ENCODE assay signal across 8 cellular contexts in the genomic region with DNA sequence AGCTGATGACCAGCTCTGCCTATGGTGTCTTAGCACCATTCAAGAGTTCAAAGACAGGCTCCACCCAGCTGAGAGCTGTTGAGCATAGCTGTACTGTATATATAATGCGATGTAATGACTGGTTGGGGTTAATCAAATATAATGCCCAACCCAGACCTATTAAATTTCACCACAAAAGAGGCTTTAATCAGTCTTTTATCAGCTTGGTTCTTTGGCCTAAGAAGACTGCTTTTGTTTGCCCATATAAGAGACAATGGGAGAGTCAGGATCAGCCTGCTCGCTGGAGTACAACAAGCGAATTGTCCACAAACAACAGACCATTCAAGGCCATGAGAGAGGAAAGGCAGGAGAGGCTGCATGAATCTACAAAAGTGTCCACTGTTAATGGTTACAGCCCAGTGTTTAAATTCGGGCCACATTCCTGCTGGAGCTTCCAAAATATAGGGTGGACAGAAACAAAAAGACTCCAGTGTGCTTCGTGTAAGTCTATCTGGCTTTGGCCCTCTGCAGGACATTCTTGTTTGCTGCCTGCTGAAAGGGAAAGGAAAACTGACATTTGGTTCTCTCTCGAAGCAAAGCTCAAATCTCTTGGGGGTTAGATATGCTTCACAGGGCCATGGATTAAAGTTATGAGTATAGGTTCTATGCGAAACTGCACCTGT.
DNase-seq lines count a peak whose midpoint lies in the region; ATAC-seq and TF ChIP-seq lines count a peak whose summit lies in the region.

No MANE protein-coding gene starts in this region.

- CTCF ChIA-PET in WTC11 (lab: Charles Lee), result no interaction called here

- ATAC-seq in GM18499 (IDR thresholded peaks at IDR 0.05; ENCODE audit: insufficient read depth, unreplicated experiment) (peak; percentile 57), HG02678 (IDR thresholded peaks at IDR 0.05; ENCODE audit: unreplicated experiment) (peak; percentile 79), WTC11 (no peak)

- POLR2A ChIA-PET in WTC11 (lab: Charles Lee), result no interaction called here

- H3K27ac Mint-ChIP-seq in WTC11 (0 out of 2 replicates have a peak overlapping the region, but pooled peaks have one; percentile 73), neural crest cell (ENCODE audit: unreplicated experiment) (peak overlapping the region; percentile 98), immature natural killer cell (no peak overlapping the region)

- H3K27me3 Mint-ChIP-seq in WTC11 (ENCODE audit: low read depth) (no peaks in the 10 kb centered on the region), neural crest cell (ENCODE audit: low read depth) (no peaks in the 10 kb centered on the region), immature natural killer cell (ENCODE audit: low read depth in 3 of 3) (peaks cover 2 to 3% (median 2%) of the 10 kb centered on the region in 3 donors)

- peaks cover 5% of the 10 kb centered on the region for H3K9me3 Mint-ChIP-seq in WTC11
- no peaks in the 10 kb centered on the region for H3K9me3 Mint-ChIP-seq in neural crest cell
- H3K9me3 Mint-ChIP-seq in immature natural killer cell, result no peaks in the 10 kb centered on the region

- H3K36me3 Mint-ChIP-seq in WTC11 (no peaks in the 10 kb centered on the region), neural crest cell (ENCODE audit: low read depth) (no peaks in the 10 kb centered on the region), immature natural killer cell (no peaks in the 10 kb centered on the region)

- no peak overlapping the region for H3K4me3 Mint-ChIP-seq in WTC11
- H3K4me3 Mint-ChIP-seq in neural crest cell, result peak overlapping the region; percentile 80
- no peak overlapping the region for H3K4me3 Mint-ChIP-seq in immature natural killer cell

- TF ChIP-seq CTCF in WTC11 (IDR thresholded peaks at IDR 0.05) (no peak), neural crest cell (conservative IDR thresholded peaks at IDR 0.05) (no peak)

- peaks cover 55% of the 10 kb centered on the region for H3K4me1 Mint-ChIP-seq in WTC11
- H3K4me1 Mint-ChIP-seq in neural crest cell, result peaks cover 53% of the 10 kb centered on the region
- no peaks in the 10 kb centered on the region for H3K4me1 Mint-ChIP-seq in immature natural killer cell

- DNase-seq in WTC11 (ENCODE audit: low spot score) (no peak), neural crest cell (ENCODE audit: low read depth, low spot score) (peak; percentile 26), SK-N-DZ (ENCODE audit: low spot score) (no peak), immature natural killer cell (no peak), GF-D8 (lab: John Stamatoyannopoulos, UW) (no peak)
- DNase-seq in stimulated activated CD4-positive, alpha-beta T cell treated with anti-CD3 and anti-CD28 coated beads, Interleukin-4, amount 100 ng/mL, for 24 hours, result no peak

TF ChIP-seq in WTC11, 78 proteins besides CTCF, POLR2A, EP300 and RAD21:
- TF ChIP-seq JUN (CRISPR knock-in tag; IDR thresholded peaks at IDR 0.05) (no peak), OVOL2 (CRISPR knock-in tag; IDR thresholded peaks at IDR 0.05; ENCODE audit: borderline replicate concordance) (no peak), ZNF317 (CRISPR knock-in tag; IDR thresholded peaks at IDR 0.05; ENCODE audit: borderline replicate concordance, low read depth) (no peak), RELA (CRISPR knock-in tag; IDR thresholded peaks at IDR 0.05; ENCODE audit: borderline replicate concordance) (no peak), ZNF671 (CRISPR knock-in tag; IDR thresholded peaks at IDR 0.05) (no peak), SMAD3 (CRISPR knock-in tag; IDR thresholded peaks at IDR 0.05; ENCODE audit: borderline replicate concordance) (no peak), ZNF416 (CRISPR knock-in tag; IDR thresholded peaks at IDR 0.05) (no peak)
- TF ChIP-seq, protein P1, sequence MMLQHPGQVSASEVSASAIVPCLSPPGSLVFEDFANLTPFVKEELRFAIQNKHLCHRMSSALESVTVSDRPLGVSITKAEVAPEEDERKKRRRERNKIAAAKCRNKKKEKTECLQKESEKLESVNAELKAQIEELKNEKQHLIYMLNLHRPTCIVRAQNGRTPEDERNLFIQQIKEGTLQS (CRISPR knock-in tag; conservative IDR thresholded peaks at IDR 0.05), result no peak
- TF ChIP-seq, protein P2, sequence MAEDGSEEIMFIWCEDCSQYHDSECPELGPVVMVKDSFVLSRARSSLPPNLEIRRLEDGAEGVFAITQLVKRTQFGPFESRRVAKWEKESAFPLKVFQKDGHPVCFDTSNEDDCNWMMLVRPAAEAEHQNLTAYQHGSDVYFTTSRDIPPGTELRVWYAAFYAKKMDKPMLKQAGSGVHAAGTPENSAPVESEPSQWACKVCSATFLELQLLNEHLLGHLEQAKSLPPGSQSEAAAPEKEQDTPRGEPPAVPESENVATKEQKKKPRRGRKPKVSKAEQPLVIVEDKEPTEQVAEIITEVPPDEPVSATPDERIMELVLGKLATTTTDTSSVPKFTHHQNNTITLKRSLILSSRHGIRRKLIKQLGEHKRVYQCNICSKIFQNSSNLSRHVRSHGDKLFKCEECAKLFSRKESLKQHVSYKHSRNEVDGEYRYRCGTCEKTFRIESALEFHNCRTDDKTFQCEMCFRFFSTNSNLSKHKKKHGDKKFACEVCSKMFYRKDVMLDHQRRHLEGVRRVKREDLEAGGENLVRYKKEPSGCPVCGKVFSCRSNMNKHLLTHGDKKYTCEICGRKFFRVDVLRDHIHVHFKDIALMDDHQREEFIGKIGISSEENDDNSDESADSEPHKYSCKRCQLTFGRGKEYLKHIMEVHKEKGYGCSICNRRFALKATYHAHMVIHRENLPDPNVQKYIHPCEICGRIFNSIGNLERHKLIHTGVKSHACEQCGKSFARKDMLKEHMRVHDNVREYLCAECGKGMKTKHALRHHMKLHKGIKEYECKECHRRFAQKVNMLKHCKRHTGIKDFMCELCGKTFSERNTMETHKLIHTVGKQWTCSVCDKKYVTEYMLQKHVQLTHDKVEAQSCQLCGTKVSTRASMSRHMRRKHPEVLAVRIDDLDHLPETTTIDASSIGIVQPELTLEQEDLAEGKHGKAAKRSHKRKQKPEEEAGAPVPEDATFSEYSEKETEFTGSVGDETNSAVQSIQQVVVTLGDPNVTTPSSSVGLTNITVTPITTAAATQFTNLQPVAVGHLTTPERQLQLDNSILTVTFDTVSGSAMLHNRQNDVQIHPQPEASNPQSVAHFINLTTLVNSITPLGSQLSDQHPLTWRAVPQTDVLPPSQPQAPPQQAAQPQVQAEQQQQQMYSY (CRISPR knock-in tag; IDR thresholded peaks at IDR 0.05), result no peak
- TF ChIP-seq, protein P3, sequence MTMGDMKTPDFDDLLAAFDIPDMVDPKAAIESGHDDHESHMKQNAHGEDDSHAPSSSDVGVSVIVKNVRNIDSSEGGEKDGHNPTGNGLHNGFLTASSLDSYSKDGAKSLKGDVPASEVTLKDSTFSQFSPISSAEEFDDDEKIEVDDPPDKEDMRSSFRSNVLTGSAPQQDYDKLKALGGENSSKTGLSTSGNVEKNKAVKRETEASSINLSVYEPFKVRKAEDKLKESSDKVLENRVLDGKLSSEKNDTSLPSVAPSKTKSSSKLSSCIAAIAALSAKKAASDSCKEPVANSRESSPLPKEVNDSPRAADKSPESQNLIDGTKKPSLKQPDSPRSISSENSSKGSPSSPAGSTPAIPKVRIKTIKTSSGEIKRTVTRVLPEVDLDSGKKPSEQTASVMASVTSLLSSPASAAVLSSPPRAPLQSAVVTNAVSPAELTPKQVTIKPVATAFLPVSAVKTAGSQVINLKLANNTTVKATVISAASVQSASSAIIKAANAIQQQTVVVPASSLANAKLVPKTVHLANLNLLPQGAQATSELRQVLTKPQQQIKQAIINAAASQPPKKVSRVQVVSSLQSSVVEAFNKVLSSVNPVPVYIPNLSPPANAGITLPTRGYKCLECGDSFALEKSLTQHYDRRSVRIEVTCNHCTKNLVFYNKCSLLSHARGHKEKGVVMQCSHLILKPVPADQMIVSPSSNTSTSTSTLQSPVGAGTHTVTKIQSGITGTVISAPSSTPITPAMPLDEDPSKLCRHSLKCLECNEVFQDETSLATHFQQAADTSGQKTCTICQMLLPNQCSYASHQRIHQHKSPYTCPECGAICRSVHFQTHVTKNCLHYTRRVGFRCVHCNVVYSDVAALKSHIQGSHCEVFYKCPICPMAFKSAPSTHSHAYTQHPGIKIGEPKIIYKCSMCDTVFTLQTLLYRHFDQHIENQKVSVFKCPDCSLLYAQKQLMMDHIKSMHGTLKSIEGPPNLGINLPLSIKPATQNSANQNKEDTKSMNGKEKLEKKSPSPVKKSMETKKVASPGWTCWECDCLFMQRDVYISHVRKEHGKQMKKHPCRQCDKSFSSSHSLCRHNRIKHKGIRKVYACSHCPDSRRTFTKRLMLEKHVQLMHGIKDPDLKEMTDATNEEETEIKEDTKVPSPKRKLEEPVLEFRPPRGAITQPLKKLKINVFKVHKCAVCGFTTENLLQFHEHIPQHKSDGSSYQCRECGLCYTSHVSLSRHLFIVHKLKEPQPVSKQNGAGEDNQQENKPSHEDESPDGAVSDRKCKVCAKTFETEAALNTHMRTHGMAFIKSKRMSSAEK (CRISPR knock-in tag; IDR thresholded peaks at IDR 0.05; ENCODE audit: borderline replicate concordance), result no peak

Comparison
In these comparisons a context has a peak if more than half of its experiments do, and no peak if none do; other contexts are left out.
1. H3K27ac Mint-ChIP-seq: peak in WTC11 (single experiment) and neural crest cell (single experiment); none in immature natural killer cell (0 of 6).